In the genomic region with DNA sequence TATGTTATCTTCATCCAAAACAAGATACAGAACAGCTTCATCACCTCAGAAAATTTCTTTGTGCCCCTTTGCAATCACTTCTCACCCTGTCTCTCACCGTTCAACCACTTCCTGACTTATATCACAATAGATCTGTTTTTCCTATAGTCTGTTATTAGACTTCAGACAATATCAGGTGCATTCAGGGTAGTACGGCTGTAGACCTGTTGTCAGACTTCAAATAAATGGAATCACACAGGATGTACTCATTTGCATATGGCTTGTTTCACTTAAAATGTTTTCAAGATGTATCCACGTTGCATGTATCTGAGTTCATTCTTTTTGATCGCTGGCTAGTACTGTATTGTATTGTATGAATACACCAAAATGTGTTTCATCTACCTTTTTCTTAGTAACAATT, we compare ENCODE assay signal across 7 cellular contexts.
DNase-seq lines count a peak whose midpoint lies in the region; ATAC-seq and TF ChIP-seq lines count a peak whose summit lies in the region.
"Not testable (repeated sequence)": the region's sequence is repeated elsewhere in the genome, so short reads cannot be mapped to it uniquely, and the experiment has no call there.

No MANE protein-coding gene starts in this region.

- POLR2A ChIA-PET in CD4-positive, alpha-beta memory T cell (lab: Charles Lee; ENCODE audit: partially characterized antibody); OCI-LY7 (lab: Charles Lee); activated CD4-positive, alpha-beta T cell treated with anti-CD3 and anti-CD28 coated beads for 36 hours (lab: Charles Lee): not testable (repeated sequence)

- H3K27me3 ChIP-seq in CD4-positive, alpha-beta memory T cell (ENCODE audit: insufficient read depth, low read length), result not testable (repeated sequence)

- H3K4me3 ChIP-seq in CD4-positive, alpha-beta memory T cell (ENCODE audit: low read length in 2 of 2), result not testable (repeated sequence)
- H3K4me3 ChIP-seq in OCI-LY7 (ENCODE audit: low read depth, low read length, poor library complexity, severe bottlenecking), result peak overlapping the region; percentile 56

- H3K4me1 ChIP-seq in CD4-positive, alpha-beta memory T cell (ENCODE audit: insufficient read depth, low read length), result not testable (repeated sequence)
- peaks cover 25% of the 10 kb centered on the region for H3K4me1 ChIP-seq in OCI-LY7 (ENCODE audit: insufficient read depth, low read length, poor library complexity, severe bottlenecking)

- CTCF ChIA-PET in CD4-positive, alpha-beta memory T cell (lab: Charles Lee; ENCODE audit: partially characterized antibody); OCI-LY7 (lab: Charles Lee; ENCODE audit: unreplicated experiment); activated CD4-positive, alpha-beta T cell treated with anti-CD3 and anti-CD28 coated beads for 36 hours (lab: Charles Lee): not testable (repeated sequence)

- H3K36me3 Mint-ChIP-seq in CD4-positive, alpha-beta memory T cell; activated CD4-positive, alpha-beta T cell treated with anti-CD3 and anti-CD28 coated beads for 36 hours (ENCODE audit: low read depth); memory B cell: not testable (repeated sequence)

- BruUV-seq in OCI-LY7 (replicated peaks; lab: Mats Ljungman, UMichigan), result not testable (repeated sequence)

- peak overlapping the region in 3 of 7 donors; percentile 12 to 60 (median 35) for H3K27ac Mint-ChIP-seq in CD4-positive, alpha-beta memory T cell
- not testable (repeated sequence) for H3K27ac Mint-ChIP-seq in activated CD4-positive, alpha-beta T cell treated with anti-CD3 and anti-CD28 coated beads for 36 hours; memory B cell; stimulated activated naive CD8-positive, alpha-beta T cell treated with anti-CD3 and anti-CD28 coated beads, Interleukin-15, amount 100 ng/mL, for 72 hours

- H4K20me1 ChIP-seq in OCI-LY7 (ENCODE audit: insufficient read depth, low read length), result not testable (repeated sequence)

- H3K9me3 Mint-ChIP-seq in CD4-positive, alpha-beta memory T cell; activated CD4-positive, alpha-beta T cell treated with anti-CD3 and anti-CD28 coated beads for 36 hours (ENCODE audit: low read depth); memory B cell; stimulated activated naive CD8-positive, alpha-beta T cell treated with anti-CD3 and anti-CD28 coated beads, Interleukin-15, amount 100 ng/mL, for 72 hours: not testable (repeated sequence)

- DNase-seq in CD4-positive, alpha-beta memory T cell, result peak; percentile 47 to 63 (median 52)
- DNase-seq in OCI-LY7 (ENCODE audit: low spot score), result peak; percentile 82
- peak; percentile 3 for DNase-seq in activated CD4-positive, alpha-beta T cell treated with anti-CD3 and anti-CD28 coated beads for 36 hours
- DNase-seq in central memory CD4-positive, alpha-beta T cell, result peak; percentile 51
- not testable (repeated sequence) for DNase-seq in memory B cell (ENCODE audit: low spot score in 2 of 2); stimulated activated naive CD8-positive, alpha-beta T cell treated with anti-CD3 and anti-CD28 coated beads, Interleukin-15, amount 100 ng/mL, for 72 hours

- H3K79me2 ChIP-seq in OCI-LY7 (ENCODE audit: insufficient read depth, low read depth, low read length), result peaks cover 10% of the 10 kb centered on the region; the same call in 1 of the 2 replicates

- peak overlapping the region in 4 of 8 donors; percentile 23 to 61 (median 48) for H3K4me3 Mint-ChIP-seq in CD4-positive, alpha-beta memory T cell
- H3K4me3 Mint-ChIP-seq in activated CD4-positive, alpha-beta T cell treated with anti-CD3 and anti-CD28 coated beads for 36 hours; memory B cell; stimulated activated naive CD8-positive, alpha-beta T cell treated with anti-CD3 and anti-CD28 coated beads, Interleukin-15, amount 100 ng/mL, for 72 hours: not testable (repeated sequence)

- not testable (repeated sequence) for H3K9me2 ChIP-seq in OCI-LY7 (ENCODE audit: insufficient read depth, low read length)

- H3K4me1 Mint-ChIP-seq in CD4-positive, alpha-beta memory T cell, result peaks cover 6 to 26% (median 6%) of the 10 kb centered on the region in 4 donors
- H3K4me1 Mint-ChIP-seq in activated CD4-positive, alpha-beta T cell treated with anti-CD3 and anti-CD28 coated beads for 36 hours; memory B cell: not testable (repeated sequence)
- H3K4me1 Mint-ChIP-seq in stimulated activated naive CD8-positive, alpha-beta T cell treated with anti-CD3 and anti-CD28 coated beads, Interleukin-15, amount 100 ng/mL, for 72 hours, result peaks cover 11% of the 10 kb centered on the region

- H3K36me3 ChIP-seq in CD4-positive, alpha-beta memory T cell (ENCODE audit: insufficient read depth, low read length); OCI-LY7 (ENCODE audit: insufficient read depth, low read length): not testable (repeated sequence)

- not testable (repeated sequence) for TF ChIP-seq CTCF in OCI-LY7 (conservative IDR thresholded peaks at IDR 0.05; ENCODE audit: low read length)

- not testable (repeated sequence) for H3K27ac ChIP-seq in CD4-positive, alpha-beta memory T cell (ENCODE audit: low read depth, low read length)
- H3K27ac ChIP-seq in OCI-LY7 (ENCODE audit: low read depth, low read length, poor library complexity, severe bottlenecking), result peak overlapping the region; percentile 88

- ATAC-seq in GM18867 (IDR thresholded peaks at IDR 0.05; ENCODE audit: unreplicated experiment) (peak; percentile 24), memory B cell (ENCODE audit: low read depth) (peak; percentile 35)
- not testable (repeated sequence) for ATAC-seq in activated CD4-positive, alpha-beta T cell treated with anti-CD3 and anti-CD28 coated beads for 36 hours
- ATAC-seq in stimulated activated naive CD8-positive, alpha-beta T cell treated with anti-CD3 and anti-CD28 coated beads, Interleukin-15, amount 100 ng/mL, for 72 hours, result peak; percentile 26

- peak overlapping the region; percentile 73; the same call in 1 of the 2 replicates for H3K4me2 ChIP-seq in OCI-LY7 (ENCODE audit: low read length)

- not testable (repeated sequence) for H3K9me3 ChIP-seq in CD4-positive, alpha-beta memory T cell (ENCODE audit: control insufficient read depth in 1 of 2, low read length in 2 of 2); OCI-LY7 (ENCODE audit: low read length)

- H2AFZ ChIP-seq in OCI-LY7 (ENCODE audit: low read length), result not testable (repeated sequence)

- not testable (repeated sequence) for H3K27me3 Mint-ChIP-seq in CD4-positive, alpha-beta memory T cell; activated CD4-positive, alpha-beta T cell treated with anti-CD3 and anti-CD28 coated beads for 36 hours; memory B cell; stimulated activated naive CD8-positive, alpha-beta T cell treated with anti-CD3 and anti-CD28 coated beads, Interleukin-15, amount 100 ng/mL, for 72 hours

- intact Hi-C loops in CD4-positive, alpha-beta memory T cell (cut with micrococcal nuclease); OCI-LY7 (cut with micrococcal nuclease; ENCODE audit: unreplicated experiment); activated CD4-positive, alpha-beta T cell treated with anti-CD3 and anti-CD28 coated beads for 36 hours (cut with DNase I, micrococcal nuclease): not testable (repeated sequence)
